ENCODE assay signal across 34 cellular contexts in genomic region chr11:16942917-16943316, GRCh38.
"Had no signal": no experiment of that assay in that cellular context is flagged by ENCODE, and none has a peak within 500 bp of the region (broad histone marks: within the 10 kb centered on the region; RNA-seq: fewer than 3 reads in every experiment).

No MANE protein-coding gene starts in this region.

- FAIRE-seq: TTC549 had no signal

- H3K4me1 ChIP-seq: colonic mucosa had no signal

- DNase-seq: activated CD4-positive, alpha-beta T cell treated with anti-CD3 and anti-CD28 coated beads for 36 hours; activated CD4-positive, alpha-beta T cell treated with anti-CD3 and anti-CD28 coated beads, Interleukin-2, amount 10 ng/mL, durations not matched to agents 7 days and 5 days; activated CD4-positive, alpha-beta T cell treated with anti-CD3 and anti-CD28 coated beads, Interleukin-2, amount 50 U/mL, for 48 hours; activated CD8-positive, alpha-beta memory T cell treated with anti-CD3 and anti-CD28 coated beads, Interleukin-2, amount 50 U/mL, for 4 hours; activated CD8-positive, alpha-beta T cell treated with anti-CD3 and anti-CD28 coated beads, Interleukin-2, amount 10 ng/mL, durations not matched to agents 7 days and 5 days; activated gamma-delta T cell treated with Interleukin-2 at 50 U/mL for 16 hours; activated naive CD4-positive, alpha-beta T cell treated with anti-CD3 and anti-CD28 coated beads for 36 hours; activated naive CD8-positive, alpha-beta T cell treated with anti-CD3 and anti-CD28 coated beads, Interleukin-2, amount 50 U/mL, for 24 hours; activated T-cell treated with anti-CD3 and anti-CD28 coated beads for 4 hours; activated T-cell treated with anti-CD3 and anti-CD28 coated beads, Interleukin-2, amount 50 U/mL, for 4 hours; amniotic stem cell; aorta; brain microvascular endothelial cell; colonic mucosa; Kasumi-1; KBM-7; MG63; MV-4-11; NCI-H1092; NCI-H1436 treated with DMSO at 0.1 percent for 48 hours; NCI-H1694 treated with DMSO at 0.1 percent for 48 hours; NCI-H2029; NCI-H2171; NCI-H510A; NCI-H526; NCI-H774; Right ventricle myocardium superior had no signal

- H3K27me3 ChIP-seq: brain microvascular endothelial cell, colonic mucosa, MG63 had no signal

- H3K36me3 ChIP-seq: brain microvascular endothelial cell, colonic mucosa, MG63 had no signal

- H3K27me3 Mint-ChIP-seq: activated CD4-positive, alpha-beta T cell treated with anti-CD3 and anti-CD28 coated beads for 36 hours; activated naive CD8-positive, alpha-beta T cell; central memory CD8-positive, alpha-beta T cell had no signal

- H3K9me3 Mint-ChIP-seq: activated CD4-positive, alpha-beta T cell treated with anti-CD3 and anti-CD28 coated beads, Interleukin-2, amount 10 ng/mL, durations not matched to agents 7 days and 5 days; activated naive CD4-positive, alpha-beta T cell treated with anti-CD3 and anti-CD28 coated beads for 36 hours; activated naive CD8-positive, alpha-beta T cell treated with anti-CD3 and anti-CD28 coated beads, Interleukin-2, amount 50 U/mL, for 24 hours; activated T-cell treated with anti-CD3 and anti-CD28 coated beads, Interleukin-2, amount 50 U/mL, for 4 hours; activated T-helper 1 cell treated with anti-CD3 and anti-CD28 coated beads, Interleukin-12 subunit alpha, Interleukin-12 subunit beta, Interleukin-2, Interleukin-4 antibody, amounts not matched to agents 30 ng/mL and 10 ng/mL and 1 ng/mL, durations not matched to agents 14 hours and 24 hours and 36 hours; central memory CD8-positive, alpha-beta T cell; T-helper 1 cell treated with Interleukin-12 subunit alpha and Interleukin-12 subunit beta and Interleukin-4 antibody, amounts not matched to agents 30 μg/mL and 1 μg/mL, for 36 hours; T-helper 2 cell treated with Interferon-gamma antibody and Interleukin-4, amounts not matched to agents 5 μg/mL and 100 μg/mL, for 36 hours; WTC11 had no signal

- H3K4me3 Mint-ChIP-seq: activated CD4-positive, alpha-beta T cell treated with anti-CD3 and anti-CD28 coated beads for 36 hours; activated CD4-positive, alpha-beta T cell treated with anti-CD3 and anti-CD28 coated beads, Interleukin-2, amount 10 ng/mL, durations not matched to agents 7 days and 5 days; activated CD8-positive, alpha-beta T cell treated with anti-CD3 and anti-CD28 coated beads, Interleukin-2, amount 10 ng/mL, durations not matched to agents 7 days and 5 days; activated naive CD4-positive, alpha-beta T cell treated with anti-CD3 and anti-CD28 coated beads for 36 hours; activated naive CD8-positive, alpha-beta T cell; activated naive CD8-positive, alpha-beta T cell treated with anti-CD3 and anti-CD28 coated beads, Interleukin-2, amount 50 U/mL, for 24 hours; activated T-cell treated with anti-CD3 and anti-CD28 coated beads, Interleukin-2, amount 50 U/mL, for 4 hours; activated T-helper 1 cell treated with anti-CD3 and anti-CD28 coated beads, Interleukin-12 subunit alpha, Interleukin-12 subunit beta, Interleukin-2, Interleukin-4 antibody, amounts not matched to agents 30 ng/mL and 10 ng/mL and 1 ng/mL, durations not matched to agents 14 hours and 24 hours and 36 hours; central memory CD8-positive, alpha-beta T cell; T-helper 1 cell treated with Interleukin-12 subunit alpha and Interleukin-12 subunit beta and Interleukin-4 antibody, amounts not matched to agents 30 μg/mL and 1 μg/mL, for 36 hours; T-helper 2 cell treated with Interferon-gamma antibody and Interleukin-4, amounts not matched to agents 5 μg/mL and 100 μg/mL, for 36 hours; WTC11 had no signal

- H3K4me1 Mint-ChIP-seq: central memory CD8-positive, alpha-beta T cell had no signal

- H3K27ac Mint-ChIP-seq: activated CD4-positive, alpha-beta T cell treated with anti-CD3 and anti-CD28 coated beads for 36 hours; activated CD4-positive, alpha-beta T cell treated with anti-CD3 and anti-CD28 coated beads, Interleukin-2, amount 10 ng/mL, durations not matched to agents 7 days and 5 days; activated CD8-positive, alpha-beta T cell treated with anti-CD3 and anti-CD28 coated beads, Interleukin-2, amount 10 ng/mL, durations not matched to agents 7 days and 5 days; activated naive CD4-positive, alpha-beta T cell treated with anti-CD3 and anti-CD28 coated beads for 36 hours; activated naive CD8-positive, alpha-beta T cell; activated naive CD8-positive, alpha-beta T cell treated with anti-CD3 and anti-CD28 coated beads, Interleukin-2, amount 50 U/mL, for 24 hours; activated T-helper 1 cell treated with anti-CD3 and anti-CD28 coated beads, Interleukin-12 subunit alpha, Interleukin-12 subunit beta, Interleukin-2, Interleukin-4 antibody, amounts not matched to agents 30 ng/mL and 10 ng/mL and 1 ng/mL, durations not matched to agents 14 hours and 24 hours and 36 hours; T-helper 1 cell treated with Interleukin-12 subunit alpha and Interleukin-12 subunit beta and Interleukin-4 antibody, amounts not matched to agents 30 μg/mL and 1 μg/mL, for 36 hours; T-helper 2 cell treated with Interferon-gamma antibody and Interleukin-4, amounts not matched to agents 5 μg/mL and 100 μg/mL, for 36 hours had no signal

- H3K4me3 ChIP-seq: colonic mucosa, MG63 had no signal

- H3K9me3 ChIP-seq: colonic mucosa, MG63 had no signal

- H3K27ac ChIP-seq: brain microvascular endothelial cell, colonic mucosa had no signal

- H3K36me3 Mint-ChIP-seq: activated naive CD8-positive, alpha-beta T cell; WTC11 had no signal
